Comparison of ENCODE assay signal across 1 cellular context in genomic region chr1:235093013-235093618, GRCh38.
TF ChIP-seq lines count a peak whose summit lies in the region.

No MANE protein-coding gene starts in this region.

TF ChIP-seq in HepG2, 621 proteins besides CTCF, POLR2A, EP300 and RAD21 (continued from another document and continues in another):
- TF ChIP-seq ARID3A (IDR thresholded peaks at IDR 0.05; ENCODE audit: low read depth, low read length) = no peak
- no peak for TF ChIP-seq CCDC6 (CRISPR knock-in tag; IDR thresholded peaks at IDR 0.05)
- TF ChIP-seq ZFP90 (CRISPR knock-in tag; IDR thresholded peaks at IDR 0.05; ENCODE audit: borderline replicate concordance) = no peak
- TF ChIP-seq KMT2B (CRISPR knock-in tag; IDR thresholded peaks at IDR 0.05) = no peak
- TF ChIP-seq ETV5 (CRISPR knock-in tag; IDR thresholded peaks at IDR 0.05; ENCODE audit: borderline replicate concordance) = no peak
- peak; percentile 20; the same call in 1 of the 2 replicates for TF ChIP-seq MED1 (CRISPR knock-in tag; IDR thresholded peaks at IDR 0.05)
- no peak for TF ChIP-seq HNF1B (CRISPR knock-in tag; IDR thresholded peaks at IDR 0.05)
- no peak for TF ChIP-seq THRA (CRISPR knock-in tag; IDR thresholded peaks at IDR 0.05; ENCODE audit: borderline replicate concordance)
- TF ChIP-seq ZSCAN22 (CRISPR knock-in tag; IDR thresholded peaks at IDR 0.05) = no peak
- TF ChIP-seq REPIN1 (CRISPR knock-in tag; IDR thresholded peaks at IDR 0.05; ENCODE audit: borderline replicate concordance, low read depth) = 0 out of 2 replicates have a peak, but pooled peaks have one; percentile 10
- no peak for TF ChIP-seq ZNF251 (CRISPR knock-in tag; IDR thresholded peaks at IDR 0.05)
- TF ChIP-seq ZNF510 (CRISPR knock-in tag; IDR thresholded peaks at IDR 0.05; ENCODE audit: low read depth) = no peak
- TF ChIP-seq POLR2AphosphoS2 (IDR thresholded peaks at IDR 0.05; ENCODE audit: low read depth, low read length) = no peak
- TF ChIP-seq TFE3 (CRISPR knock-in tag; IDR thresholded peaks at IDR 0.05) = no peak
- TF ChIP-seq ZBTB10 (CRISPR knock-in tag; IDR thresholded peaks at IDR 0.05; ENCODE audit: borderline replicate concordance) = no peak
- TF ChIP-seq ZNF331 (CRISPR knock-in tag; IDR thresholded peaks at IDR 0.05) = no peak
- TF ChIP-seq ZNF20 (CRISPR knock-in tag; IDR thresholded peaks at IDR 0.05) = no peak
- no peak for TF ChIP-seq PRDM10 (CRISPR knock-in tag; IDR thresholded peaks at IDR 0.05; ENCODE audit: low read depth)
- no peak for TF ChIP-seq CBX5 (CRISPR knock-in tag; IDR thresholded peaks at IDR 0.05; ENCODE audit: borderline replicate concordance)
- no peak for TF ChIP-seq ZNF883 (CRISPR knock-in tag; IDR thresholded peaks at IDR 0.05; ENCODE audit: not compliant biosample characterization)
- peak; percentile 14; the same call in 1 of the 2 replicates for TF ChIP-seq MYC (CRISPR knock-in tag; IDR thresholded peaks at IDR 0.05; ENCODE audit: borderline replicate concordance)
- no peak for TF ChIP-seq IRF9 (CRISPR knock-in tag; IDR thresholded peaks at IDR 0.05; ENCODE audit: borderline replicate concordance)
- no peak for TF ChIP-seq ZNF775 (CRISPR knock-in tag; IDR thresholded peaks at IDR 0.05; ENCODE audit: borderline replicate concordance)
- no peak for TF ChIP-seq PBX3 (CRISPR knock-in tag; IDR thresholded peaks at IDR 0.05; ENCODE audit: borderline replicate concordance)
- no peak for TF ChIP-seq MEIS2 (CRISPR knock-in tag; IDR thresholded peaks at IDR 0.05)
- no peak for TF ChIP-seq NFYC (CRISPR knock-in tag; IDR thresholded peaks at IDR 0.05)
- TF ChIP-seq ZNF569 (CRISPR knock-in tag; IDR thresholded peaks at IDR 0.05; ENCODE audit: borderline replicate concordance) = no peak
- TF ChIP-seq NAIF1 (CRISPR knock-in tag; IDR thresholded peaks at IDR 0.05; ENCODE audit: borderline replicate concordance) = no peak
- 0 out of 2 replicates have a peak, but pooled peaks have one; percentile 43 for TF ChIP-seq CSRNP1 (CRISPR knock-in tag; IDR thresholded peaks at IDR 0.05)
- no peak for TF ChIP-seq ZNF589 (CRISPR knock-in tag; conservative IDR thresholded peaks at IDR 0.05)
- TF ChIP-seq NFATC3 (CRISPR knock-in tag; IDR thresholded peaks at IDR 0.05) = no peak
- TF ChIP-seq NR1H2 (CRISPR knock-in tag; IDR thresholded peaks at IDR 0.05; ENCODE audit: borderline replicate concordance, low read depth) = no peak
- no peak for TF ChIP-seq DDIT3 (CRISPR knock-in tag; IDR thresholded peaks at IDR 0.05)
- no peak for TF ChIP-seq ZNF616 (CRISPR knock-in tag; IDR thresholded peaks at IDR 0.05; ENCODE audit: low read depth)
- no peak for TF ChIP-seq FOXK1 (CRISPR knock-in tag; IDR thresholded peaks at IDR 0.05; ENCODE audit: borderline replicate concordance, low read depth)
- TF ChIP-seq ZSCAN31 (CRISPR knock-in tag; IDR thresholded peaks at IDR 0.05; ENCODE audit: low read depth) = 0 out of 2 replicates have a peak, but pooled peaks have one; percentile 39
- TF ChIP-seq E2F5 (CRISPR knock-in tag; conservative IDR thresholded peaks at IDR 0.05) = no peak
- no peak for TF ChIP-seq LRRFIP1 (CRISPR knock-in tag; conservative IDR thresholded peaks at IDR 0.05)
- no peak for TF ChIP-seq GATAD1 (CRISPR knock-in tag; IDR thresholded peaks at IDR 0.05)
